Comparison of ENCODE assay signal across 8 cellular contexts in genomic region chr16:56682703-56683397, GRCh38. TPM values are rescaled to one million over a fixed set of nuclear protein-coding genes. Genes with fewer than 3 reads are reported as not detected.
DNase-seq lines count a peak whose midpoint lies in the region; ATAC-seq, FAIRE-seq and TF ChIP-seq lines count a peak whose summit lies in the region.

No MANE protein-coding gene starts in this region.

- H3K4me3 ChIP-seq in Caco-2 (ENCODE audit: low read depth, low read length) (peak overlapping the region; percentile 65), kidney (ENCODE audit: low read length in 2 of 2) (peak overlapping the region; percentile 91 to 94), suprapubic skin (peak overlapping the region; percentile 69)

- peaks cover 7% of the 10 kb centered on the region for H3K27me3 Mint-ChIP-seq in Caco-2 (ENCODE audit: insufficient read depth, unreplicated experiment)
- no peaks in the 10 kb centered on the region for H3K27me3 Mint-ChIP-seq in activated naive CD8-positive, alpha-beta T cell

- ATAC-seq in HG02852 (IDR thresholded peaks at IDR 0.05; ENCODE audit: unreplicated experiment), result peak; percentile 7
- ATAC-seq in HG03432 (IDR thresholded peaks at IDR 0.05; ENCODE audit: unreplicated experiment), result no peak
- no peak for ATAC-seq in GM18858 (IDR thresholded peaks at IDR 0.05; ENCODE audit: unreplicated experiment)

- peak overlapping the region; percentile 95 for H3K4me3 Mint-ChIP-seq in Caco-2 (ENCODE audit: unreplicated experiment)
- peak overlapping the region; percentile 94 for H3K4me3 Mint-ChIP-seq in activated naive CD8-positive, alpha-beta T cell

- H3K36me3 Mint-ChIP-seq in Caco-2 (ENCODE audit: insufficient read depth, unreplicated experiment), result no peaks in the 10 kb centered on the region
- peaks cover 5% of the 10 kb centered on the region for H3K36me3 Mint-ChIP-seq in activated naive CD8-positive, alpha-beta T cell

- no peak for TF ChIP-seq POLR2A in suprapubic skin (IDR thresholded peaks at IDR 0.05)

- no TSS peak for BruUV-seq in Caco-2 (replicated peaks; lab: Mats Ljungman, UMichigan)

- peak overlapping the region; percentile 50 to 94 for H3K9ac ChIP-seq in kidney (ENCODE audit: low read length in 2 of 2)

- CTCF ChIA-PET in Caco-2 (lab: Charles Lee), result interaction anchor here (2.3 kb wide), 1 partner anchor 19 kb away, joined by 11 read pairs; no protein-coding TSS in a partner anchor

- H3K27ac Mint-ChIP-seq in Caco-2 (ENCODE audit: unreplicated experiment), result no peak overlapping the region
- H3K27ac Mint-ChIP-seq in activated naive CD8-positive, alpha-beta T cell, result peak overlapping the region; percentile 96

- no peak for TF ChIP-seq EP300 in suprapubic skin (IDR thresholded peaks at IDR 0.05)

- H3K36me3 ChIP-seq in Caco-2 (ENCODE audit: control insufficient read depth, insufficient read depth, low read length) (no peaks in the 10 kb centered on the region), kidney (ENCODE audit: control insufficient read depth in 1 of 2, insufficient read depth in 2 of 2, low read length in 2 of 2) (no peaks in the 10 kb centered on the region), suprapubic skin (no peaks in the 10 kb centered on the region)

- FAIRE-seq in kidney (lab: Jason Lieb, UNC), result no peak

- TF ChIP-seq CTCF in Caco-2 (IDR thresholded peaks at IDR 0.05; ENCODE audit: insufficient read depth in 1 of 2, low read depth in 1 of 2, low read length in 1 of 2, severe bottlenecking in 1 of 2, unreplicated experiment in 1 of 2) (no peak), kidney (IDR thresholded peaks at IDR 0.05; ENCODE audit: borderline replicate concordance, extremely low read depth, insufficient read depth) (no peak), suprapubic skin (IDR thresholded peaks at IDR 0.05) (no peak)

- H3K9me3 Mint-ChIP-seq in Caco-2 (ENCODE audit: unreplicated experiment), result peaks cover 11% of the 10 kb centered on the region
- H3K9me3 Mint-ChIP-seq in activated naive CD8-positive, alpha-beta T cell (ENCODE audit: low read depth), result no peaks in the 10 kb centered on the region

- H3K4me1 Mint-ChIP-seq in Caco-2 (ENCODE audit: low read depth, unreplicated experiment), result no peaks in the 10 kb centered on the region
- H3K4me1 Mint-ChIP-seq in activated naive CD8-positive, alpha-beta T cell (ENCODE audit: low read depth), result peaks cover 20% of the 10 kb centered on the region

- no peak for DNase-seq in Caco-2
- DNase-seq in kidney, result no peak
- no peak for DNase-seq in suprapubic skin (ENCODE audit: low spot score in 2 of 2)
- DNase-seq in epidermal melanocyte (ENCODE audit: insufficient read length, low spot score), result no peak

- no peaks in the 10 kb centered on the region for H3K27me3 ChIP-seq in Caco-2 (replicated peaks; ENCODE audit: control insufficient read depth, insufficient read depth, low read length)
- H3K27me3 ChIP-seq in suprapubic skin, result no peaks in the 10 kb centered on the region

- WGBS in suprapubic skin, result 16% methylated on average over 6 of the region's 8 CpGs

- H3K9me3 ChIP-seq in Caco-2 (peaks cover 8% of the 10 kb centered on the region), kidney (ENCODE audit: control insufficient read depth in 1 of 2, low read length in 2 of 2) (no peaks in the 10 kb centered on the region), suprapubic skin (no peaks in the 10 kb centered on the region)

- POLR2A ChIA-PET in Caco-2 (lab: Charles Lee), result interaction anchor here (0.9 kb wide), 1 partner anchor 26 kb away, joined by 3 read pairs; no protein-coding TSS in a partner anchor

- peak overlapping the region; percentile 26 to 38 for H3K27ac ChIP-seq in kidney (ENCODE audit: low read depth in 2 of 2, low read length in 2 of 2)
- peak overlapping the region; percentile 92 for H3K27ac ChIP-seq in suprapubic skin

- intact Hi-C loops in Caco-2 (cut with micrococcal nuclease; ENCODE audit: unreplicated experiment) (loop anchor here (1.0 kb wide), 1 partner anchor 8 kb away; no protein-coding TSS in a partner anchor), kidney (cut with DNase I) (loop anchor here (10.0 kb wide), 1 partner anchor 78 kb away; the partner anchor contains the start of gene MT2A)

- H3K4me1 ChIP-seq in Caco-2 (peaks cover 8% of the 10 kb centered on the region; the same call in 1 of the 2 replicates), kidney (ENCODE audit: control insufficient read depth in 1 of 2, insufficient read depth in 1 of 2, low read depth in 1 of 2, low read length in 2 of 2) (peaks cover 5 to 9% of the 10 kb centered on the region in 2 donors), suprapubic skin (peaks cover 47% of the 10 kb centered on the region)

RNA-seq across cellular contexts. Expression of gene MT1X, which starts 0.6 kb away (rescaled TPM):
- total RNA-seq in Caco-2 (2022), result 4.4 and 18.3 TPM in 2 replicates
- total RNA-seq in kidney, result 223 TPM
- polyA plus RNA-seq in kidney (ENCODE audit: insufficient read depth, low read depth, low replicate concordance), result 476 TPM
- total RNA-seq in suprapubic skin, result 1,000 to 10,000 TPM; 2,588 to 6,426 (median 4,304) TPM

RNA-seq across cellular contexts. Expression of gene MT1H, which starts 13.2 kb away (rescaled TPM):
- not detected in 2 replicates for total RNA-seq in Caco-2 (2022)
- 4.4 TPM for total RNA-seq in kidney
- 606 TPM for polyA plus RNA-seq in kidney (ENCODE audit: insufficient read depth, low read depth, low replicate concordance)
- 10 to 100 TPM in 2 of 4 donors, 1 to 10 TPM in 2; 1.9 to 23.9 (median 11.9) TPM for total RNA-seq in suprapubic skin

RNA-seq across cellular contexts. Expression of gene MT1G, which starts 15.0 kb away (rescaled TPM):
- total RNA-seq in Caco-2 (2022), result not detected in 2 replicates
- 33.6 TPM for total RNA-seq in kidney
- polyA plus RNA-seq in kidney (ENCODE audit: insufficient read depth, low read depth, low replicate concordance), result 2,564 TPM
- 100 to 1,000 TPM in 1 of 4 donors, 10 to 100 TPM in 3; 35.9 to 117 (median 62.7) TPM for total RNA-seq in suprapubic skin

RNA-seq across cellular contexts. Expression of gene MT1F, which starts 25.1 kb away (rescaled TPM):
- total RNA-seq in Caco-2 (2022) (2.8 and 12.5 TPM in 2 replicates), kidney (53.3 TPM), suprapubic skin (10 to 100 TPM in 3 of 4 donors, 1 to 10 TPM in 1; 5.6 to 16.6 (median 12.9) TPM)
- polyA plus RNA-seq in kidney (ENCODE audit: insufficient read depth, low read depth, low replicate concordance), result 312 TPM

RNA-seq across cellular contexts. Expression of gene MT1B, which starts 31.2 kb away (rescaled TPM):
- total RNA-seq in Caco-2 (2022) (not detected in 2 replicates), kidney (not detected), suprapubic skin (not detected)
- not detected for polyA plus RNA-seq in kidney (ENCODE audit: insufficient read depth, low read depth, low replicate concordance)

Comparison
In these comparisons a context has a peak if more than half of its experiments do, and no peak if none do; other contexts are left out.
1. RNA of gene MT1X, which starts 0.6 kb away (total RNA-seq): 2,588 to 6,426 TPM in suprapubic skin and 223 TPM in kidney (single experiment); 4.4 to 18.3 TPM in Caco-2; every median in the first group is over 10 times any median in the second.
2. RNA of gene MT1G, which starts 15.0 kb away (total RNA-seq): 35.9 to 117 TPM in suprapubic skin and 33.6 TPM in kidney (single experiment); not detected in Caco-2; every median in the first group is over 10 times any median in the second.
3. Peak in every context shown above with its lines, with median percentiles within 50 percentile points of each other: H3K4me3 ChIP-seq.